ENCODE assay signal across 8 cellular contexts in the genomic region with DNA sequence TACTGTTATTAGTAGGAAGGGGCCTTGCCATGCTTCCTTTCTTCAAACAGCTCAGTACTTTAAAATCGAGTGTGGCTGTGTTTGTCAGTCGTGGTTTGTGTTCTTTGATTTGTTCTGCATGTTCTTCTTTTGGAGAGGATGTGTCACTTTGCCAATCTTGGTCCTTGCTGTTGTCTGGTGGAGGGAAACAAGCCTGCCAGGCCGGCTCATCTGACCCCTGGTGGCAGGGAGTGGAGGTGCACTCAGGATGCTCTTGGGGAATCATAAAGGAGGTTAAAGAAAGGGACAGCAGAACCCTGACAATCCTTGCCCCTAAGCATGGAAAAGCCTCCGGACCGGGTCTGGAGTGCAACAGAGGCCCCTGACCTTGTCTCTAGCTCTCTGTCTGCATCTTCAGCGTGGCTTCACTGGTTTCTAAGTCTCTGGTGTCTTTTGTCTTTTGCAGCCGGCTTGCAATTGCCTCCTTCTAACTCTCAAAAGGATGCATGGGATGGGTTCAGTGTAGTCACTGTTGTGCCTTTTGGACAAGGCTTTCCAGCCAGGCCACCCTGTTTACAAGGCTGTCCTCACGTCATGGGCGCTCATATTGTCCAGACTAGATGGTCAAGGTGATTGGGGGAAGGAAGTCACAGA.
DNase-seq lines count a peak whose midpoint lies in the region; ATAC-seq lines count a peak whose summit lies in the region.

No MANE protein-coding gene starts in this region.

- no peaks in the 10 kb centered on the region for H3K9me3 ChIP-seq in SJCRH30 (replicated peaks)

- no peaks in the 10 kb centered on the region for H3K27me3 ChIP-seq in SJCRH30

- H3K4me3 ChIP-seq in SJCRH30 = no peak overlapping the region

- intact Hi-C loops in head of caudate nucleus (cut with DNase I) = loop anchor here (5.0 kb wide), 1 partner anchor 113 kb away; no protein-coding TSS in a partner anchor

- ATAC-seq in GM21360 (IDR thresholded peaks at IDR 0.05; ENCODE audit: unreplicated experiment) = peak; percentile 98

- H3K27ac ChIP-seq in SJCRH30 = peak overlapping the region; percentile 19; the same call in 1 of the 2 replicates

- no peaks in the 10 kb centered on the region for H3K4me1 ChIP-seq in SJCRH30

- no peaks in the 10 kb centered on the region for H3K36me3 ChIP-seq in SJCRH30

- DNase-seq in DMS153 treated with DMSO at 0.1 percent for 48 hours (lab: John Stamatoyannopoulos, UW; ENCODE audit: unreplicated experiment) (peak; percentile 38), HT1080 (ENCODE audit: low read depth) (peak; percentile 68), SJCRH30 (peak; percentile 59 to 81), head of caudate nucleus (peak; percentile 40 to 94 (median 83)), pulmonary artery endothelial cell (ENCODE audit: low read depth, low spot score) (peak; percentile 11), NCI-H446 treated with DMSO at 0.1 percent for 48 hours (lab: John Stamatoyannopoulos, UW) (no peak)
- peak; percentile 68 for DNase-seq in activated naive CD4-positive, alpha-beta T cell treated with Interleukin-2 at 50 U/mL for 16 hours
